Comparison of ENCODE assay signal across 16 cellular contexts in the genomic region with DNA sequence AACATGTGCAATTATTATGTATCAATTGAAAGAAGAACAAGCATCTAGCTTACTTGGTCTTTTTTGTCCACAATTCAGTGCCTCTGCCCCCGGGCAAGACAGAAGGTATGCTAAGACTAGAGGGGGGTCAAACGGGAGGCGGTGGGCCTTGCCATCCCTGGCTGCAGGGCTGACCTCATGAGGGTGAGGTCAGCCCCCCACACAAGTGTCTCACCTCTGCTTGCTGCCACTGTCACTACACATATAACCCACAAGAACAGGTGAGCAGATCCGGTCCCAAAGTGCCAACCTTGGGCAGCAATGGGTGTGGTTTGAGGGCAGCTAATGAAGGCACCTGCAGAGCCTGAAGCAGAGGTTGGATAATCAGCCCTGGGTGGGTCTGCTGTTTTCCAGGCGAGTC.
A peak's percentile ranks its signal among the peaks of the same experiment; 100 is the strongest.
DNase-seq lines count a peak whose midpoint lies in the region; ATAC-seq and TF ChIP-seq lines count a peak whose summit lies in the region.
"Had no signal": no experiment of that assay in that cellular context is flagged by ENCODE, and none has a peak within 500 bp of the region (broad histone marks: within the 10 kb centered on the region; RNA-seq: fewer than 3 reads in every experiment).

No MANE protein-coding gene starts in this region.

- no peak overlapping the region for H3K27ac Mint-ChIP-seq in activated CD4-positive, alpha-beta T cell treated with anti-CD3 and anti-CD28 coated beads, Interleukin-2, amount 10 ng/mL, durations not matched to agents 7 days and 5 days
- no peak overlapping the region for H3K27ac Mint-ChIP-seq in CD8-positive, alpha-beta T cell
- H3K27ac Mint-ChIP-seq: GM23338 had no signal

- H3K4me3 ChIP-seq in sigmoid colon (no peak overlapping the region), spleen (no peak overlapping the region)
- H3K4me3 ChIP-seq in CD8-positive, alpha-beta T cell (ENCODE audit: low read depth, low read length): no peak overlapping the region
- H3K4me3 ChIP-seq: GM23338 had no signal

- H3K36me3 Mint-ChIP-seq in activated CD4-positive, alpha-beta T cell treated with anti-CD3 and anti-CD28 coated beads, Interleukin-2, amount 10 ng/mL, durations not matched to agents 7 days and 5 days (ENCODE audit: low read depth): no peaks in the 10 kb centered on the region
- H3K36me3 Mint-ChIP-seq in CD8-positive, alpha-beta T cell: peaks cover 14% of the 10 kb centered on the region

- H3K4me1 Mint-ChIP-seq in activated CD4-positive, alpha-beta T cell treated with anti-CD3 and anti-CD28 coated beads, Interleukin-2, amount 10 ng/mL, durations not matched to agents 7 days and 5 days: peaks cover 6% of the 10 kb centered on the region
- H3K4me1 Mint-ChIP-seq in CD8-positive, alpha-beta T cell (ENCODE audit: low read depth): peaks cover 12% of the 10 kb centered on the region

- no peaks in the 10 kb centered on the region for H3K27me3 Mint-ChIP-seq in activated CD4-positive, alpha-beta T cell treated with anti-CD3 and anti-CD28 coated beads, Interleukin-2, amount 10 ng/mL, durations not matched to agents 7 days and 5 days
- H3K27me3 Mint-ChIP-seq in CD8-positive, alpha-beta T cell (ENCODE audit: low read depth): no peaks in the 10 kb centered on the region

- peaks cover 0 to 25% (median 22%) of the 10 kb centered on the region in 4 donors for H3K4me1 ChIP-seq in sigmoid colon
- H3K4me1 ChIP-seq in spleen: no peaks in the 10 kb centered on the region
- H3K4me1 ChIP-seq in CD8-positive, alpha-beta T cell (ENCODE audit: insufficient read depth, low read length): no peaks in the 10 kb centered on the region
- H3K4me1 ChIP-seq: BE2C had no signal

- no peak overlapping the region for H3K4me3 Mint-ChIP-seq in activated CD4-positive, alpha-beta T cell treated with anti-CD3 and anti-CD28 coated beads, Interleukin-2, amount 10 ng/mL, durations not matched to agents 7 days and 5 days
- H3K4me3 Mint-ChIP-seq in CD8-positive, alpha-beta T cell: no peak overlapping the region
- H3K4me3 Mint-ChIP-seq: GM23338 had no signal

- 35 to 72% methylated on average over 5 of the region's 5 CpGs for WGBS in sigmoid colon, 2 donors
- WGBS in spleen, 5 donors: 76 to 89% (median 86%) methylated on average over 5 of the region's 5 CpGs

- peak; percentile 4 for DNase-seq in activated CD4-positive, alpha-beta T cell treated with anti-CD3 and anti-CD28 coated beads, Interleukin-2, amount 10 ng/mL, durations not matched to agents 7 days and 5 days
- DNase-seq in activated CD4-positive, alpha-beta T cell treated with anti-CD3 and anti-CD28 coated beads for 48 hours: no peak
- DNase-seq in islet precursor cell (peak; percentile 22), sigmoid colon (peak; percentile 51), foreskin melanocyte (no peak), spleen (no peak)
- DNase-seq in CD8-positive, alpha-beta T cell: no peak
- DNase-seq: BE2C, KG1, MV-4-11, NCI-H1694 treated with DMSO at 0.1 percent for 48 hours, NCI-H510A, NCI-H774, OCI-M1, SHP77 treated with DMSO at 0.1 percent for 48 hours had no signal

- no peak for TF ChIP-seq POLR2A in sigmoid colon (IDR thresholded peaks at IDR 0.05)
- TF ChIP-seq POLR2A in spleen (IDR thresholded peaks at IDR 0.05): no peak

- H3K9me3 Mint-ChIP-seq in activated CD4-positive, alpha-beta T cell treated with anti-CD3 and anti-CD28 coated beads, Interleukin-2, amount 10 ng/mL, durations not matched to agents 7 days and 5 days: no peaks in the 10 kb centered on the region
- H3K9me3 Mint-ChIP-seq in CD8-positive, alpha-beta T cell: no peaks in the 10 kb centered on the region
- H3K9me3 Mint-ChIP-seq: GM23338 had no signal

- no peaks in the 10 kb centered on the region for H3K36me3 ChIP-seq in sigmoid colon
- no peaks in the 10 kb centered on the region for H3K36me3 ChIP-seq in spleen
- no peaks in the 10 kb centered on the region for H3K36me3 ChIP-seq in CD8-positive, alpha-beta T cell (ENCODE audit: insufficient read depth, low read length)
- H3K36me3 ChIP-seq: BE2C had no signal

- CTCF ChIA-PET in activated CD4-positive, alpha-beta T cell treated with anti-CD3 and anti-CD28 coated beads, Interleukin-2, amount 10 ng/mL, durations not matched to agents 7 days and 5 days (lab: Charles Lee): interaction anchor here (0.6 kb wide), 1 partner anchor 55 kb away, joined by 3 read pairs; no protein-coding TSS in a partner anchor
- CTCF ChIA-PET in CD8-positive, alpha-beta T cell (lab: Charles Lee): interaction anchor here (1.4 to 2.9 kb wide), 2 partner anchors 10 to 13 kb away, joined by 6 to 24 read pairs; no protein-coding TSS in a partner anchor

- TF ChIP-seq CTCF in sigmoid colon (IDR thresholded peaks at IDR 0.05): no peak
- no peak for TF ChIP-seq CTCF in spleen (IDR thresholded peaks at IDR 0.05 in 8 of 11, conservative IDR thresholded peaks at IDR 0.05 in 3 of 11)
- no peak for TF ChIP-seq CTCF in CD8-positive, alpha-beta T cell (IDR thresholded peaks at IDR 0.05)

- no peaks in the 10 kb centered on the region for H3K27me3 ChIP-seq in sigmoid colon
- H3K27me3 ChIP-seq in spleen (replicated peaks in 1 of 7): peaks cover 0 to 4% (median 0%) of the 10 kb centered on the region in 7 donors
- no peaks in the 10 kb centered on the region for H3K27me3 ChIP-seq in CD8-positive, alpha-beta T cell (ENCODE audit: insufficient read depth, low read length)
- H3K27me3 ChIP-seq: BE2C had no signal

- no peak for TF ChIP-seq EP300 in sigmoid colon (IDR thresholded peaks at IDR 0.05)

- ATAC-seq in CD8-positive, alpha-beta T cell: no peak
- ATAC-seq: GM23338 had no signal

- intact Hi-C loops in sigmoid colon (cut with DNase I) (no loop called here), spleen (cut with DNase I; ENCODE audit: low total_unique reads) (no loop called here)
- intact Hi-C loops in CD8-positive, alpha-beta T cell (cut with DNase I, micrococcal nuclease): no loop called here

- peak overlapping the region in 2 of 4 donors; percentile 30 to 55 for H3K27ac ChIP-seq in sigmoid colon
- no peak overlapping the region for H3K27ac ChIP-seq in spleen
- no peak overlapping the region for H3K27ac ChIP-seq in CD8-positive, alpha-beta T cell (ENCODE audit: low read depth, low read length)

- H3K9me3 ChIP-seq in sigmoid colon (no peaks in the 10 kb centered on the region), spleen (no peaks in the 10 kb centered on the region)
- no peaks in the 10 kb centered on the region for H3K9me3 ChIP-seq in CD8-positive, alpha-beta T cell (ENCODE audit: low read length)
- H3K9me3 ChIP-seq: BE2C had no signal

- POLR2A ChIA-PET in activated CD4-positive, alpha-beta T cell treated with anti-CD3 and anti-CD28 coated beads, Interleukin-2, amount 10 ng/mL, durations not matched to agents 7 days and 5 days (lab: Charles Lee): no interaction called here
- POLR2A ChIA-PET in CD8-positive, alpha-beta T cell (lab: Charles Lee): interaction anchor here (0.9 kb wide), 1 partner anchor 12 kb away, joined by 3 read pairs; no protein-coding TSS in a partner anchor

Comparison
In these comparisons a context has a peak if more than half of its experiments do, and no peak if none do; other contexts are left out.
1. DNase-seq: peak in activated CD4-positive, alpha-beta T cell treated with anti-CD3 and anti-CD28 coated beads, Interleukin-2, amount 10 ng/mL, durations not matched to agents 7 days and 5 days (single experiment), islet precursor cell (single experiment) and sigmoid colon (single experiment); none in activated CD4-positive, alpha-beta T cell treated with anti-CD3 and anti-CD28 coated beads for 48 hours (single experiment), foreskin melanocyte (single experiment), spleen (single experiment) and CD8-positive, alpha-beta T cell (0 of 7).